2 cellular contexts compared by ENCODE assay signal in the genomic region with DNA sequence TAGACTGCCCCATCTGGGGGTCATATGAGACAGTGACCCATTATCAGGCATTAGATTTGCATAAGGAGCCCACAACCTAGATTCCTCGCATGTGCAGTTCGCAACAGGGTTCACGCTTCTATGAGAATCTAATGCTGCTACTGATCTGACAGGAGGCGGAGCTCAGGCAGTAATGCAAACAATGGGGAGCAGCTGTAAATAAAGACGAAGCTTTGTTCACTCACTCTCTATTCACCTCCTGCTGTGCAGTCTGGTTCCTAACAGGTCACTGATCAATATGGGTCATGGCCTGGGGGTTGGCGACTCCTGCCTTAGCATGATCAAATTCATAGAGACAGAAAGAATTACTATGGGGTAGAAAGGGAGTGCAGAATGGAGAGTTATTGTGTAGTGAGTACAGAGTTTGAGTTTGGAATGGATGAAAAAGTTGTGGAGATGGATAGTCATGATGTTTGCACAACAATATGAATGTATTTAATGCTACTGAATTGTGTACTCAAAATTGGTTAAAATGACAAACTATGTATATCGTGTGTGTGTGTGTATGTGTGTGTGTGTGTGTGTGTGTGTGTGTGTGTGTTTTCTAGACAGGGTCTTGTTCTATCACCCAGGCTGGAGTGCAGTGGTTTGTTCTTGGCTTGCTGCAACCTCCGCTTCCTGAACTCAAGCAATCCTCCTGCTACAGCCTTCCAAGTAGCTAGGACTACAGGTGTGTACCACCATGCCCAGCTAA.
TF ChIP-seq lines count a peak whose summit lies in the region.

No MANE protein-coding gene starts in this region.

TF ChIP-seq in GM12891, 5 proteins besides CTCF, POLR2A, EP300 and RAD21:
- TF ChIP-seq SPI1 (IDR thresholded peaks at IDR 0.05; ENCODE audit: low read depth, low read length), result no peak
- TF ChIP-seq POLR2AphosphoS5 (IDR thresholded peaks at IDR 0.05; ENCODE audit: low read depth, low read length), result no peak
- no peak for TF ChIP-seq PAX5 (IDR thresholded peaks at IDR 0.05; ENCODE audit: insufficient read depth, low read length, severe bottlenecking)
- TF ChIP-seq POU2F2 (IDR thresholded peaks at IDR 0.05; ENCODE audit: low read depth, low read length), result no peak
- TF ChIP-seq TAF1 (IDR thresholded peaks at IDR 0.05; ENCODE audit: low read depth, low read length), result no peak
TF ChIP-seq in GM12891: peak in this region for 0.

TF ChIP-seq in endothelial cell of umbilical vein, 7 proteins besides CTCF, POLR2A, EP300 and RAD21:
- no peak for TF ChIP-seq JUN (IDR thresholded peaks at IDR 0.05; ENCODE audit: borderline replicate concordance, insufficient read depth, insufficient read length, low read depth)
- no peak for TF ChIP-seq POLR2AphosphoS5 (IDR thresholded peaks at IDR 0.05; ENCODE audit: insufficient read depth, low read depth, low read length)
- TF ChIP-seq MYC (IDR thresholded peaks at IDR 0.05; ENCODE audit: low read depth, low read length), result no peak
